9 cellular contexts compared by ENCODE assay signal in genomic region chr12:129911437-129912049, GRCh38. TPM values are rescaled to one million over a fixed set of nuclear protein-coding genes. Genes with fewer than 3 reads are reported as not detected.
DNase-seq lines count a peak whose midpoint lies in the region; ATAC-seq, FAIRE-seq and TF ChIP-seq lines count a peak whose summit lies in the region.
"Had no signal": no experiment of that assay in that cellular context is flagged by ENCODE, and none has a peak within 500 bp of the region (broad histone marks: within the 10 kb centered on the region; RNA-seq: fewer than 3 reads in every experiment).

No MANE protein-coding gene starts in this region.

- peak; percentile 73 for TF ChIP-seq CTCF in HL-60 (IDR thresholded peaks at IDR 0.05; ENCODE audit: insufficient read depth, low read length)

- peak; percentile 46 for DNase-seq in DMS114 treated with DMSO at 0.1 percent for 48 hours (lab: John Stamatoyannopoulos, UW; ENCODE audit: unreplicated experiment)
- DNase-seq in GM19238 (ENCODE audit: insufficient read length, low spot score) = peak; percentile 40
- peak; percentile 31 to 33 for DNase-seq in HL-60 (ENCODE audit: low read depth in 1 of 2, low spot score in 1 of 2)
- peak; percentile 33 for DNase-seq in NOMO-1 treated with DMSO at 0.1 percent for 48 hours (lab: John Stamatoyannopoulos, UW; ENCODE audit: unreplicated experiment)
- peak in 2 of 3 experiments; percentile 6 to 14 for DNase-seq in effector memory CD8-positive, alpha-beta T cell
- peak; percentile 24 for DNase-seq in mucosa of gallbladder (ENCODE audit: low spot score)
- DNase-seq in activated T-helper 2 cell treated with anti-CD3 and anti-CD28 coated beads, Interferon-gamma antibody, Interleukin-2, Interleukin-4, amounts not matched to agents 10 μg/mL and 5 μg/mL and 100 μg/mL, durations not matched to agents 14 hours and 24 hours and 36 hours (ENCODE audit: low spot score) = no peak
- no peak for DNase-seq in HTR-8/SVneo (ENCODE audit: insufficient read length, low spot score)

- H3K4me1 Mint-ChIP-seq in effector memory CD8-positive, alpha-beta T cell (ENCODE audit: low read depth in 2 of 2) = no peaks in the 10 kb centered on the region
- no peaks in the 10 kb centered on the region for H3K4me1 Mint-ChIP-seq in activated T-helper 2 cell treated with anti-CD3 and anti-CD28 coated beads, Interferon-gamma antibody, Interleukin-2, Interleukin-4, amounts not matched to agents 10 μg/mL and 5 μg/mL and 100 μg/mL, durations not matched to agents 14 hours and 24 hours and 36 hours (ENCODE audit: low read depth)
- H3K4me1 Mint-ChIP-seq: T-cell had no signal

- FAIRE-seq in HTR-8/SVneo (lab: Jason Lieb, UNC) = no peak

- no peaks in the 10 kb centered on the region for H3K9me3 Mint-ChIP-seq in effector memory CD8-positive, alpha-beta T cell
- H3K9me3 Mint-ChIP-seq in activated T-helper 2 cell treated with anti-CD3 and anti-CD28 coated beads, Interferon-gamma antibody, Interleukin-2, Interleukin-4, amounts not matched to agents 10 μg/mL and 5 μg/mL and 100 μg/mL, durations not matched to agents 14 hours and 24 hours and 36 hours = no peaks in the 10 kb centered on the region
- H3K9me3 Mint-ChIP-seq: T-cell had no signal

- no peak overlapping the region for H3K4me3 ChIP-seq in HL-60 (replicated peaks; ENCODE audit: insufficient read depth, low read length)

- intact Hi-C loops in activated T-helper 2 cell treated with anti-CD3 and anti-CD28 coated beads, Interferon-gamma antibody, Interleukin-2, Interleukin-4, amounts not matched to agents 10 μg/mL and 5 μg/mL and 100 μg/mL, durations not matched to agents 14 hours and 24 hours and 36 hours (cut with micrococcal nuclease) = loop anchor here (2.0 to 10.0 kb wide), 3 partner anchors 943 to 1269 kb away; no protein-coding TSS in a partner anchor

- H3K27ac ChIP-seq in HL-60 (replicated peaks) = no peak overlapping the region

- H3K27me3 Mint-ChIP-seq in effector memory CD8-positive, alpha-beta T cell = peaks cover 7 to 14% of the 10 kb centered on the region in 2 donors
- H3K27me3 Mint-ChIP-seq in activated T-helper 2 cell treated with anti-CD3 and anti-CD28 coated beads, Interferon-gamma antibody, Interleukin-2, Interleukin-4, amounts not matched to agents 10 μg/mL and 5 μg/mL and 100 μg/mL, durations not matched to agents 14 hours and 24 hours and 36 hours (ENCODE audit: low read depth) = no peaks in the 10 kb centered on the region

- ATAC-seq in effector memory CD8-positive, alpha-beta T cell (replicated peaks) = no peak
- ATAC-seq: T-cell had no signal

- no peak overlapping the region for H3K4me3 Mint-ChIP-seq in effector memory CD8-positive, alpha-beta T cell
- no peak overlapping the region for H3K4me3 Mint-ChIP-seq in activated T-helper 2 cell treated with anti-CD3 and anti-CD28 coated beads, Interferon-gamma antibody, Interleukin-2, Interleukin-4, amounts not matched to agents 10 μg/mL and 5 μg/mL and 100 μg/mL, durations not matched to agents 14 hours and 24 hours and 36 hours (ENCODE audit: low read depth)
- H3K4me3 Mint-ChIP-seq: T-cell had no signal

- H3K27ac Mint-ChIP-seq in effector memory CD8-positive, alpha-beta T cell = no peak overlapping the region
- no peak overlapping the region for H3K27ac Mint-ChIP-seq in activated T-helper 2 cell treated with anti-CD3 and anti-CD28 coated beads, Interferon-gamma antibody, Interleukin-2, Interleukin-4, amounts not matched to agents 10 μg/mL and 5 μg/mL and 100 μg/mL, durations not matched to agents 14 hours and 24 hours and 36 hours
- H3K27ac Mint-ChIP-seq: T-cell had no signal

- no peaks in the 10 kb centered on the region for H3K27me3 ChIP-seq in HL-60 (ENCODE audit: insufficient read depth, poor library complexity, severe bottlenecking)

- no peaks in the 10 kb centered on the region for H3K36me3 Mint-ChIP-seq in effector memory CD8-positive, alpha-beta T cell (ENCODE audit: insufficient read depth)
- no peaks in the 10 kb centered on the region for H3K36me3 Mint-ChIP-seq in activated T-helper 2 cell treated with anti-CD3 and anti-CD28 coated beads, Interferon-gamma antibody, Interleukin-2, Interleukin-4, amounts not matched to agents 10 μg/mL and 5 μg/mL and 100 μg/mL, durations not matched to agents 14 hours and 24 hours and 36 hours (ENCODE audit: low read depth)
- H3K36me3 Mint-ChIP-seq: T-cell had no signal

RNA-seq across cellular contexts. Expression of gene TMEM132D, which starts 7.7 kb away (rescaled TPM):
- total RNA-seq in mucosa of gallbladder = not detected
- not detected in 2 replicates for total RNA-seq in activated T-helper 2 cell treated with anti-CD3 and anti-CD28 coated beads, Interferon-gamma antibody, Interleukin-2, Interleukin-4, amounts not matched to agents 10 μg/mL and 5 μg/mL and 100 μg/mL, durations not matched to agents 14 hours and 24 hours and 36 hours
- total RNA-seq: T-cell had no signal

Comparison
In these comparisons a context has a peak if more than half of its experiments do, and no peak if none do; other contexts are left out.
1. DNase-seq: peak in DMS114 treated with DMSO at 0.1 percent for 48 hours (single experiment), GM19238 (single experiment), HL-60 (2 of 2), NOMO-1 treated with DMSO at 0.1 percent for 48 hours (single experiment), effector memory CD8-positive, alpha-beta T cell (2 of 3) and mucosa of gallbladder (single experiment); none in activated T-helper 2 cell treated with anti-CD3 and anti-CD28 coated beads, Interferon-gamma antibody, Interleukin-2, Interleukin-4, amounts not matched to agents 10 μg/mL and 5 μg/mL and 100 μg/mL, durations not matched to agents 14 hours and 24 hours and 36 hours (single experiment) and HTR-8/SVneo (single experiment).